1 cellular context compared by ENCODE assay signal in the genomic region with DNA sequence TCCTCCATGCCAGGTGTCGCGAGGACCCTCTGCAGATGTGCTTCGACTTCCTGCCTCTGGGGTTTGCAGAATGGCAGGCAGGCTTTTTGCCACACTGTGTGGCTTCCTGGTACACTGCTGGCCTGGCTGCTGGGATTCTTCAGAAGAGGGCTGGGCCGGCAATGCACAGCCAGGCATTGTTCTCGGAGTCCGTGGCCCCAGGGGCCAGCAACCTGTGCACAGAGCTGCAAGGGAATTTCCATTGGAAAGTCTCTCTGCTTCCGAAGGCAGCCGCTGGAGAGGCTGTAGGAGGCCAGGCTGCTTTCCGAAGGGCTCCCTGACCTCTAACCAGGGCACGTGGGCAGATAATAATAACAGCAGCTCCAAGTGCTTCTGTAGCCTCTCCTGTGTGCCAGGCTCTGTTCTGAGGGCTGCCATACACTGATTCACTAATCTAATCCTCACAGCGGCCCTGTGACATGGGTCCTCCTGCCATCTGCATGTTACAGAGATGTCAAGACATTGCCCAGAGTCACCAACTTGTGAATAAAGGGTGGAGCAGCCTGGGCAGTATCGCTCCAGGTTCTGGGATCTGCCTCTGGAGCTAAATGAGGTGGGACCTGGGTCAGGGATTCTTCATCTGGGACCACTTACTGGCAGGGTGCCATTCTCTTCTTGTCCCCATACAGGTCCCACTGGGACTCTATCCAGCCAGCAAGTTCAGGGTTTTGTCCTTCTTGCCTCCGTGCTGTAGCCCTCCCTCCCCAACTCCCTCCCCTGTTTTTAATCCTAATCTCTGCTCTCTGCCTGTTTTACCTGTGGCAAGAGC.
TF ChIP-seq lines count a peak whose summit lies in the region.

No MANE protein-coding gene starts in this region.

TF ChIP-seq in WTC11, 78 proteins besides CTCF, POLR2A, EP300 and RAD21 (continued from another document):
- TF ChIP-seq, protein P1, sequence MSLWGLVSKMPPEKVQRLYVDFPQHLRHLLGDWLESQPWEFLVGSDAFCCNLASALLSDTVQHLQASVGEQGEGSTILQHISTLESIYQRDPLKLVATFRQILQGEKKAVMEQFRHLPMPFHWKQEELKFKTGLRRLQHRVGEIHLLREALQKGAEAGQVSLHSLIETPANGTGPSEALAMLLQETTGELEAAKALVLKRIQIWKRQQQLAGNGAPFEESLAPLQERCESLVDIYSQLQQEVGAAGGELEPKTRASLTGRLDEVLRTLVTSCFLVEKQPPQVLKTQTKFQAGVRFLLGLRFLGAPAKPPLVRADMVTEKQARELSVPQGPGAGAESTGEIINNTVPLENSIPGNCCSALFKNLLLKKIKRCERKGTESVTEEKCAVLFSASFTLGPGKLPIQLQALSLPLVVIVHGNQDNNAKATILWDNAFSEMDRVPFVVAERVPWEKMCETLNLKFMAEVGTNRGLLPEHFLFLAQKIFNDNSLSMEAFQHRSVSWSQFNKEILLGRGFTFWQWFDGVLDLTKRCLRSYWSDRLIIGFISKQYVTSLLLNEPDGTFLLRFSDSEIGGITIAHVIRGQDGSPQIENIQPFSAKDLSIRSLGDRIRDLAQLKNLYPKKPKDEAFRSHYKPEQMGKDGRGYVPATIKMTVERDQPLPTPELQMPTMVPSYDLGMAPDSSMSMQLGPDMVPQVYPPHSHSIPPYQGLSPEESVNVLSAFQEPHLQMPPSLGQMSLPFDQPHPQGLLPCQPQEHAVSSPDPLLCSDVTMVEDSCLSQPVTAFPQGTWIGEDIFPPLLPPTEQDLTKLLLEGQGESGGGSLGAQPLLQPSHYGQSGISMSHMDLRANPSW (CRISPR knock-in tag; conservative IDR thresholded peaks at IDR 0.05; ENCODE audit: low read depth) = no peak
- TF ChIP-seq ZNF263 (CRISPR knock-in tag; IDR thresholded peaks at IDR 0.05; ENCODE audit: low read depth) (no peak), CBFB (CRISPR knock-in tag; IDR thresholded peaks at IDR 0.05; ENCODE audit: low read depth) (no peak), CREB1 (CRISPR knock-in tag; IDR thresholded peaks at IDR 0.05) (no peak), IRF2 (CRISPR knock-in tag; IDR thresholded peaks at IDR 0.05; ENCODE audit: borderline replicate concordance, low read depth) (no peak)
- TF ChIP-seq, protein P2, sequence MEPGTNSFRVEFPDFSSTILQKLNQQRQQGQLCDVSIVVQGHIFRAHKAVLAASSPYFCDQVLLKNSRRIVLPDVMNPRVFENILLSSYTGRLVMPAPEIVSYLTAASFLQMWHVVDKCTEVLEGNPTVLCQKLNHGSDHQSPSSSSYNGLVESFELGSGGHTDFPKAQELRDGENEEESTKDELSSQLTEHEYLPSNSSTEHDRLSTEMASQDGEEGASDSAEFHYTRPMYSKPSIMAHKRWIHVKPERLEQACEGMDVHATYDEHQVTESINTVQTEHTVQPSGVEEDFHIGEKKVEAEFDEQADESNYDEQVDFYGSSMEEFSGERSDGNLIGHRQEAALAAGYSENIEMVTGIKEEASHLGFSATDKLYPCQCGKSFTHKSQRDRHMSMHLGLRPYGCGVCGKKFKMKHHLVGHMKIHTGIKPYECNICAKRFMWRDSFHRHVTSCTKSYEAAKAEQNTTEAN (CRISPR knock-in tag; IDR thresholded peaks at IDR 0.05) = no peak
